In the genomic region with DNA sequence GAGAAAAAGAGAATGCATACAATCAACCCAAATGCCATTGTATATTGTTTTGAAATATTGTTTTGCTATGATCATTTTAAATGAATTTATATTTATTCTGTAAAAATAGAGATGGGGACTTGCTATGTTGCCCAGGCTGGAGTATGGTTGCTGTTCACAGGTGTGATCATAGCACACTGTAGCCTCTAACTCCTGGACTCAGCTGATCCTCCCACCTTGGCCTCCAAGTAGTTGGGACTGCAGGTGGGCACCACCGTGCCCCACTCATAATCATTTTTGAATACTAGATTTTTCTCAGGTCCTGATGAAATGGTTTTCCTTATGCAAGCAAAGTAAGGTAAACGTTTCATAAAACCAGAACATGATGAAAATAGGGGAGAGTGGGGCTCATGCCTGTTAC, we compare ENCODE assay signal across 2 cellular contexts.
TF ChIP-seq lines count a peak whose summit lies in the region.

No MANE protein-coding gene starts in this region.

TF ChIP-seq in HepG2, 621 proteins besides CTCF, POLR2A, EP300 and RAD21:
- TF ChIP-seq, protein P1, sequence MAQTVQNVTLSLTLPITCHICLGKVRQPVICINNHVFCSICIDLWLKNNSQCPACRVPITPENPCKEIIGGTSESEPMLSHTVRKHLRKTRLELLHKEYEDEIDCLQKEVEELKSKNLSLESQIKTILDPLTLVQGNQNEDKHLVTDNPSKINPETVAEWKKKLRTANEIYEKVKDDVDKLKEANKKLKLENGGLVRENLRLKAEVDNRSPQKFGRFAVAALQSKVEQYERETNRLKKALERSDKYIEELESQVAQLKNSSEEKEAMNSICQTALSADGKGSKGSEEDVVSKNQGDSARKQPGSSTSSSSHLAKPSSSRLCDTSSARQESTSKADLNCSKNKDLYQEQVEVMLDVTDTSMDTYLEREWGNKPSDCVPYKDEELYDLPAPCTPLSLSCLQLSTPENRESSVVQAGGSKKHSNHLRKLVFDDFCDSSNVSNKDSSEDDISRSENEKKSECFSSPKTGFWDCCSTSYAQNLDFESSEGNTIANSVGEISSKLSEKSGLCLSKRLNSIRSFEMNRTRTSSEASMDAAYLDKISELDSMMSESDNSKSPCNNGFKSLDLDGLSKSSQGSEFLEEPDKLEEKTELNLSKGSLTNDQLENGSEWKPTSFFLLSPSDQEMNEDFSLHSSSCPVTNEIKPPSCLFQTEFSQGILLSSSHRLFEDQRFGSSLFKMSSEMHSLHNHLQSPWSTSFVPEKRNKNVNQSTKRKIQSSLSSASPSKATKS (CRISPR knock-in tag; IDR thresholded peaks at IDR 0.05), result no peak
- no peak for TF ChIP-seq REL (CRISPR knock-in tag; conservative IDR thresholded peaks at IDR 0.05)
- no peak for TF ChIP-seq ZSCAN29 (CRISPR knock-in tag; conservative IDR thresholded peaks at IDR 0.05)
- TF ChIP-seq XRCC5 (optimal IDR thresholded peaks at IDR 0.05; ENCODE audit: low read length), result no peak
- peak; percentile 53 for TF ChIP-seq ZNF121 (CRISPR knock-in tag; IDR thresholded peaks at IDR 0.05)
- TF ChIP-seq POGZ (CRISPR knock-in tag; IDR thresholded peaks at IDR 0.05), result peak; percentile 19; the same call in 1 of the 2 replicates
- TF ChIP-seq, protein P2, sequence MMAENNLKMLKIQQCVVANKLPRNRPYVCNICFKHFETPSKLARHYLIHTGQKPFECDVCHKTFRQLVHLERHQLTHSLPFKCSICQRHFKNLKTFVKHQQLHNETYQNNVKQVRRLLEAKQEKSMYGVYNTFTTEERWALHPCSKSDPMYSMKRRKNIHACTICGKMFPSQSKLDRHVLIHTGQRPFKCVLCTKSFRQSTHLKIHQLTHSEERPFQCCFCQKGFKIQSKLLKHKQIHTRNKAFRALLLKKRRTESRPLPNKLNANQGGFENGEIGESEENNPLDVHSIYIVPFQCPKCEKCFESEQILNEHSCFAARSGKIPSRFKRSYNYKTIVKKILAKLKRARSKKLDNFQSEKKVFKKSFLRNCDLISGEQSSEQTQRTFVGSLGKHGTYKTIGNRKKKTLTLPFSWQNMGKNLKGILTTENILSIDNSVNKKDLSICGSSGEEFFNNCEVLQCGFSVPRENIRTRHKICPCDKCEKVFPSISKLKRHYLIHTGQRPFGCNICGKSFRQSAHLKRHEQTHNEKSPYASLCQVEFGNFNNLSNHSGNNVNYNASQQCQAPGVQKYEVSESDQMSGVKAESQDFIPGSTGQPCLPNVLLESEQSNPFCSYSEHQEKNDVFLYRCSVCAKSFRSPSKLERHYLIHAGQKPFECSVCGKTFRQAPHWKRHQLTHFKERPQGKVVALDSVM (CRISPR knock-in tag; IDR thresholded peaks at IDR 0.05), result peak; percentile 89
- TF ChIP-seq, protein P3, sequence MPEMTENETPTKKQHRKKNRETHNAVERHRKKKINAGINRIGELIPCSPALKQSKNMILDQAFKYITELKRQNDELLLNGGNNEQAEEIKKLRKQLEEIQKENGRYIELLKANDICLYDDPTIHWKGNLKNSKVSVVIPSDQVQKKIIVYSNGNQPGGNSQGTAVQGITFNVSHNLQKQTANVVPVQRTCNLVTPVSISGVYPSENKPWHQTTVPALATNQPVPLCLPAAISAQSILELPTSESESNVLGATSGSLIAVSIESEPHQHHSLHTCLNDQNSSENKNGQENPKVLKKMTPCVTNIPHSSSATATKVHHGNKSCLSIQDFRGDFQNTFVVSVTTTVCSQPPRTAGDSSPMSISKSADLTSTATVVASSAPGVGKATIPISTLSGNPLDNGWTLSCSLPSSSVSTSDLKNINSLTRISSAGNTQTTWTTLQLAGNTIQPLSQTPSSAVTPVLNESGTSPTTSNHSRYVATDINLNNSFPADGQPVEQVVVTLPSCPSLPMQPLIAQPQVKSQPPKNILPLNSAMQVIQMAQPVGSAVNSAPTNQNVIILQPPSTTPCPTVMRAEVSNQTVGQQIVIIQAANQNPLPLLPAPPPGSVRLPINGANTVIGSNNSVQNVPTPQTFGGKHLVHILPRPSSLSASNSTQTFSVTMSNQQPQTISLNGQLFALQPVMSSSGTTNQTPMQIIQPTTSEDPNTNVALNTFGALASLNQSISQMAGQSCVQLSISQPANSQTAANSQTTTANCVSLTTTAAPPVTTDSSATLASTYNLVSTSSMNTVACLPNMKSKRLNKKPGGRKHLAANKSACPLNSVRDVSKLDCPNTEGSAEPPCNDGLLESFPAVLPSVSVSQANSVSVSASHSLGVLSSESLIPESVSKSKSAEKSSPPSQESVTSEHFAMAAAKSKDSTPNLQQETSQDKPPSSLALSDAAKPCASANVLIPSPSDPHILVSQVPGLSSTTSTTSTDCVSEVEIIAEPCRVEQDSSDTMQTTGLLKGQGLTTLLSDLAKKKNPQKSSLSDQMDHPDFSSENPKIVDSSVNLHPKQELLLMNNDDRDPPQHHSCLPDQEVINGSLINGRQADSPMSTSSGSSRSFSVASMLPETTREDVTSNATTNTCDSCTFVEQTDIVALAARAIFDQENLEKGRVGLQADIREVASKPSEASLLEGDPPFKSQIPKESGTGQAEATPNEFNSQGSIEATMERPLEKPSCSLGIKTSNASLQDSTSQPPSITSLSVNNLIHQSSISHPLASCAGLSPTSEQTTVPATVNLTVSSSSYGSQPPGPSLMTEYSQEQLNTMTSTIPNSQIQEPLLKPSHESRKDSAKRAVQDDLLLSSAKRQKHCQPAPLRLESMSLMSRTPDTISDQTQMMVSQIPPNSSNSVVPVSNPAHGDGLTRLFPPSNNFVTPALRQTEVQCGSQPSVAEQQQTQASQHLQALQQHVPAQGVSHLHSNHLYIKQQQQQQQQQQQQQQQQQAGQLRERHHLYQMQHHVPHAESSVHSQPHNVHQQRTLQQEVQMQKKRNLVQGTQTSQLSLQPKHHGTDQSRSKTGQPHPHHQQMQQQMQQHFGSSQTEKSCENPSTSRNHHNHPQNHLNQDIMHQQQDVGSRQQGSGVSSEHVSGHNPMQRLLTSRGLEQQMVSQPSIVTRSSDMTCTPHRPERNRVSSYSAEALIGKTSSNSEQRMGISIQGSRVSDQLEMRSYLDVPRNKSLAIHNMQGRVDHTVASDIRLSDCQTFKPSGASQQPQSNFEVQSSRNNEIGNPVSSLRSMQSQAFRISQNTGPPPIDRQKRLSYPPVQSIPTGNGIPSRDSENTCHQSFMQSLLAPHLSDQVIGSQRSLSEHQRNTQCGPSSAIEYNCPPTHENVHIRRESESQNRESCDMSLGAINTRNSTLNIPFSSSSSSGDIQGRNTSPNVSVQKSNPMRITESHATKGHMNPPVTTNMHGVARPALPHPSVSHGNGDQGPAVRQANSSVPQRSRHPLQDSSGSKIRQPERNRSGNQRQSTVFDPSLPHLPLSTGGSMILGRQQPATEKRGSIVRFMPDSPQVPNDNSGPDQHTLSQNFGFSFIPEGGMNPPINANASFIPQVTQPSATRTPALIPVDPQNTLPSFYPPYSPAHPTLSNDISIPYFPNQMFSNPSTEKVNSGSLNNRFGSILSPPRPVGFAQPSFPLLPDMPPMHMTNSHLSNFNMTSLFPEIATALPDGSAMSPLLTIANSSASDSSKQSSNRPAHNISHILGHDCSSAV (CRISPR knock-in tag; IDR thresholded peaks at IDR 0.05; ENCODE audit: borderline replicate concordance), result no peak

TF ChIP-seq in A549, 52 proteins besides CTCF, POLR2A, EP300 and RAD21:
- TF ChIP-seq, protein P4, sequence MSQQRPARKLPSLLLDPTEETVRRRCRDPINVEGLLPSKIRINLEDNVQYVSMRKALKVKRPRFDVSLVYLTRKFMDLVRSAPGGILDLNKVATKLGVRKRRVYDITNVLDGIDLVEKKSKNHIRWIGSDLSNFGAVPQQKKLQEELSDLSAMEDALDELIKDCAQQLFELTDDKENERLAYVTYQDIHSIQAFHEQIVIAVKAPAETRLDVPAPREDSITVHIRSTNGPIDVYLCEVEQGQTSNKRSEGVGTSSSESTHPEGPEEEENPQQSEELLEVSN (IDR thresholded peaks at IDR 0.05; ENCODE audit: borderline replicate concordance, low read depth), result no peak
- TF ChIP-seq TFCP2L1 (CRISPR knock-in tag; IDR thresholded peaks at IDR 0.05), result no peak
- no peak for TF ChIP-seq FOSB (CRISPR knock-in tag; IDR thresholded peaks at IDR 0.05)
- TF ChIP-seq ZSCAN20 (CRISPR knock-in tag; IDR thresholded peaks at IDR 0.05), result no peak
- TF ChIP-seq HOXB13 (CRISPR knock-in tag; IDR thresholded peaks at IDR 0.05; ENCODE audit: low read depth), result no peak
- TF ChIP-seq CEBPB (IDR thresholded peaks at IDR 0.05), result no peak
- no peak for TF ChIP-seq MAZ (IDR thresholded peaks at IDR 0.05; ENCODE audit: borderline replicate concordance, low read depth, low read length)
- TF ChIP-seq, protein P5, sequence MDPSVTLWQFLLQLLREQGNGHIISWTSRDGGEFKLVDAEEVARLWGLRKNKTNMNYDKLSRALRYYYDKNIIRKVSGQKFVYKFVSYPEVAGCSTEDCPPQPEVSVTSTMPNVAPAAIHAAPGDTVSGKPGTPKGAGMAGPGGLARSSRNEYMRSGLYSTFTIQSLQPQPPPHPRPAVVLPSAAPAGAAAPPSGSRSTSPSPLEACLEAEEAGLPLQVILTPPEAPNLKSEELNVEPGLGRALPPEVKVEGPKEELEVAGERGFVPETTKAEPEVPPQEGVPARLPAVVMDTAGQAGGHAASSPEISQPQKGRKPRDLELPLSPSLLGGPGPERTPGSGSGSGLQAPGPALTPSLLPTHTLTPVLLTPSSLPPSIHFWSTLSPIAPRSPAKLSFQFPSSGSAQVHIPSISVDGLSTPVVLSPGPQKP (IDR thresholded peaks at IDR 0.05; ENCODE audit: low read depth, low read length), result no peak
- TF ChIP-seq EHF (CRISPR knock-in tag; IDR thresholded peaks at IDR 0.05), result no peak
- TF ChIP-seq, protein P6, sequence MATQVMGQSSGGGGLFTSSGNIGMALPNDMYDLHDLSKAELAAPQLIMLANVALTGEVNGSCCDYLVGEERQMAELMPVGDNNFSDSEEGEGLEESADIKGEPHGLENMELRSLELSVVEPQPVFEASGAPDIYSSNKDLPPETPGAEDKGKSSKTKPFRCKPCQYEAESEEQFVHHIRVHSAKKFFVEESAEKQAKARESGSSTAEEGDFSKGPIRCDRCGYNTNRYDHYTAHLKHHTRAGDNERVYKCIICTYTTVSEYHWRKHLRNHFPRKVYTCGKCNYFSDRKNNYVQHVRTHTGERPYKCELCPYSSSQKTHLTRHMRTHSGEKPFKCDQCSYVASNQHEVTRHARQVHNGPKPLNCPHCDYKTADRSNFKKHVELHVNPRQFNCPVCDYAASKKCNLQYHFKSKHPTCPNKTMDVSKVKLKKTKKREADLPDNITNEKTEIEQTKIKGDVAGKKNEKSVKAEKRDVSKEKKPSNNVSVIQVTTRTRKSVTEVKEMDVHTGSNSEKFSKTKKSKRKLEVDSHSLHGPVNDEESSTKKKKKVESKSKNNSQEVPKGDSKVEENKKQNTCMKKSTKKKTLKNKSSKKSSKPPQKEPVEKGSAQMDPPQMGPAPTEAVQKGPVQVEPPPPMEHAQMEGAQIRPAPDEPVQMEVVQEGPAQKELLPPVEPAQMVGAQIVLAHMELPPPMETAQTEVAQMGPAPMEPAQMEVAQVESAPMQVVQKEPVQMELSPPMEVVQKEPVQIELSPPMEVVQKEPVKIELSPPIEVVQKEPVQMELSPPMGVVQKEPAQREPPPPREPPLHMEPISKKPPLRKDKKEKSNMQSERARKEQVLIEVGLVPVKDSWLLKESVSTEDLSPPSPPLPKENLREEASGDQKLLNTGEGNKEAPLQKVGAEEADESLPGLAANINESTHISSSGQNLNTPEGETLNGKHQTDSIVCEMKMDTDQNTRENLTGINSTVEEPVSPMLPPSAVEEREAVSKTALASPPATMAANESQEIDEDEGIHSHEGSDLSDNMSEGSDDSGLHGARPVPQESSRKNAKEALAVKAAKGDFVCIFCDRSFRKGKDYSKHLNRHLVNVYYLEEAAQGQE (IDR thresholded peaks at IDR 0.05), result no peak
- no peak for TF ChIP-seq RFX5 (IDR thresholded peaks at IDR 0.05)
- no peak for TF ChIP-seq NR3C1 (IDR thresholded peaks at IDR 0.05)
- TF ChIP-seq, protein P7, sequence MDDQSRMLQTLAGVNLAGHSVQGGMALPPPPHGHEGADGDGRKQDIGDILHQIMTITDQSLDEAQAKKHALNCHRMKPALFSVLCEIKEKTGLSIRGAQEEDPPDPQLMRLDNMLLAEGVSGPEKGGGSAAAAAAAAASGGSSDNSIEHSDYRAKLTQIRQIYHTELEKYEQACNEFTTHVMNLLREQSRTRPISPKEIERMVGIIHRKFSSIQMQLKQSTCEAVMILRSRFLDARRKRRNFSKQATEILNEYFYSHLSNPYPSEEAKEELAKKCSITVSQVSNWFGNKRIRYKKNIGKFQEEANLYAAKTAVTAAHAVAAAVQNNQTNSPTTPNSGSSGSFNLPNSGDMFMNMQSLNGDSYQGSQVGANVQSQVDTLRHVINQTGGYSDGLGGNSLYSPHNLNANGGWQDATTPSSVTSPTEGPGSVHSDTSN (IDR thresholded peaks at IDR 0.05), result no peak
- TF ChIP-seq HOXB5 (CRISPR knock-in tag; IDR thresholded peaks at IDR 0.05), result no peak
- no peak for TF ChIP-seq EHMT2 (IDR thresholded peaks at IDR 0.05; ENCODE audit: low read depth)
